1 cellular context compared by ENCODE assay signal in the genomic region with DNA sequence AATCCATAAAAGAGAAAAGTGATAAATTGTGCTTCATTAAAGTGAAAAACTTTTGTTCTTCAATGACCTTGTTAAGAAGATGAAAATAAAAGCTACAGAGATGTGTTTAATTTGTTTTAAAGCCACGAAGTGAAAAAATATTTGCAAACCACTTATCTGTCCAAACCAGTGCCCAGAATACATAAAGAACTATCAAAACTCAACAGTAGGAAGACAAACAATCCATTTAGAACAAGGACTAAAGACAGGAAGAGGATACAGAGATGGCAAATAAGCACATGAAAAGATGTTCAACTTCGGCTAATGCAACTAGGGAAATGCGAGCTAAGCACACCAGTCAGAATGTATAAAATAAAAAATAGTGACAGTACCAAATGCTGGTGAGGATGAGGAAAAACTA.
TF ChIP-seq lines count a peak whose summit lies in the region.

No MANE protein-coding gene starts in this region.

TF ChIP-seq in H1, 55 proteins besides CTCF, POLR2A, EP300 and RAD21 (continued from another document):
- TF ChIP-seq, protein P1, sequence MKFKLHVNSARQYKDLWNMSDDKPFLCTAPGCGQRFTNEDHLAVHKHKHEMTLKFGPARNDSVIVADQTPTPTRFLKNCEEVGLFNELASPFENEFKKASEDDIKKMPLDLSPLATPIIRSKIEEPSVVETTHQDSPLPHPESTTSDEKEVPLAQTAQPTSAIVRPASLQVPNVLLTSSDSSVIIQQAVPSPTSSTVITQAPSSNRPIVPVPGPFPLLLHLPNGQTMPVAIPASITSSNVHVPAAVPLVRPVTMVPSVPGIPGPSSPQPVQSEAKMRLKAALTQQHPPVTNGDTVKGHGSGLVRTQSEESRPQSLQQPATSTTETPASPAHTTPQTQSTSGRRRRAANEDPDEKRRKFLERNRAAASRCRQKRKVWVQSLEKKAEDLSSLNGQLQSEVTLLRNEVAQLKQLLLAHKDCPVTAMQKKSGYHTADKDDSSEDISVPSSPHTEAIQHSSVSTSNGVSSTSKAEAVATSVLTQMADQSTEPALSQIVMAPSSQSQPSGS (IDR thresholded peaks at IDR 0.05; ENCODE audit: low read length): no peak
